Comparison of ENCODE assay signal across 25 cellular contexts in genomic region chr7:13106513-13106912, GRCh38.
"Had no signal": no experiment of that assay in that cellular context is flagged by ENCODE, and none has a peak within 500 bp of the region (broad histone marks: within the 10 kb centered on the region; RNA-seq: fewer than 3 reads in every experiment).

No MANE protein-coding gene starts in this region.

- H3K4me3 Mint-ChIP-seq: activated CD8-positive, alpha-beta T cell treated with anti-CD3 and anti-CD28 coated beads for 36 hours; activated naive CD8-positive, alpha-beta T cell treated with anti-CD3 and anti-CD28 coated beads, Interleukin-2, amount 50 U/mL, for 24 hours; activated T-cell treated with anti-CD3 and anti-CD28 coated beads, Interleukin-2, amount 50 U/mL, for 72 hours had no signal

- H3K4me2 ChIP-seq: SK-N-SH had no signal

- H3K36me3 ChIP-seq: ascending aorta, Peyer's patch, SJCRH30, WERI-Rb-1 had no signal

- H3K9me3 Mint-ChIP-seq: activated CD8-positive, alpha-beta T cell treated with anti-CD3 and anti-CD28 coated beads for 36 hours; activated naive CD4-positive, alpha-beta T cell treated with anti-CD3 and anti-CD28 coated beads, Interleukin-2, amount 50 U/mL, for 72 hours; activated naive CD8-positive, alpha-beta T cell treated with anti-CD3 and anti-CD28 coated beads, Interleukin-2, amount 50 U/mL, for 24 hours; activated T-cell treated with anti-CD3 and anti-CD28 coated beads, Interleukin-2, amount 50 U/mL, for 72 hours had no signal

- H3K9me3 ChIP-seq: ascending aorta, body of pancreas, Peyer's patch, SJCRH30, SK-N-SH had no signal

- H3K4me3 ChIP-seq: ascending aorta, body of pancreas, K562, Peyer's patch, SJCRH30 had no signal

- H3K9ac ChIP-seq: SK-N-SH had no signal

- H3K27me3 ChIP-seq: ascending aorta, body of pancreas, Peyer's patch, SJCRH30 had no signal

- H3K27ac ChIP-seq: ascending aorta, body of pancreas, Peyer's patch, RWPE1, SJCRH30, WERI-Rb-1 had no signal

- H3K27me3 Mint-ChIP-seq: activated CD8-positive, alpha-beta T cell treated with anti-CD3 and anti-CD28 coated beads for 36 hours had no signal

- DNase-seq: activated CD4-positive, alpha-beta T cell treated with anti-CD3 and anti-CD28 coated beads for 4 hours; activated CD8-positive, alpha-beta memory T cell treated with anti-CD3 and anti-CD28 coated beads, Interleukin-2, amount 50 U/mL, for 4 hours; activated CD8-positive, alpha-beta T cell treated with anti-CD3 and anti-CD28 coated beads for 36 hours; activated effector memory CD4-positive, alpha-beta T cell treated with Interleukin-2 at 50 U/mL for 16 hours; activated naive CD4-positive, alpha-beta T cell; activated naive CD8-positive, alpha-beta T cell treated with anti-CD3 and anti-CD28 coated beads, Interleukin-2, amount 50 U/mL, for 24 hours; activated T-cell treated with anti-CD3 and anti-CD28 coated beads, Interleukin-2, amount 50 U/mL, for 72 hours; amniotic stem cell; body of pancreas; Karpas-422; NCI-H1105 treated with DMSO at 0.1 percent for 48 hours; NCI-H1436 treated with DMSO at 0.1 percent for 48 hours; NCI-H187; NCI-H2081; NCI-H524; Peyer's patch; Right ventricle myocardium superior; SJCRH30; SK-N-SH; T-helper 1 cell; WERI-Rb-1 had no signal

- ATAC-seq: activated CD8-positive, alpha-beta T cell treated with anti-CD3 and anti-CD28 coated beads for 36 hours; activated naive CD4-positive, alpha-beta T cell treated with anti-CD3 and anti-CD28 coated beads, Interleukin-2, amount 50 U/mL, for 72 hours; activated naive CD8-positive, alpha-beta T cell treated with anti-CD3 and anti-CD28 coated beads, Interleukin-2, amount 50 U/mL, for 24 hours; body of pancreas; K562 had no signal

- H3K27ac Mint-ChIP-seq: activated CD8-positive, alpha-beta T cell treated with anti-CD3 and anti-CD28 coated beads for 36 hours; activated naive CD4-positive, alpha-beta T cell treated with anti-CD3 and anti-CD28 coated beads, Interleukin-2, amount 50 U/mL, for 72 hours; activated naive CD8-positive, alpha-beta T cell treated with anti-CD3 and anti-CD28 coated beads, Interleukin-2, amount 50 U/mL, for 24 hours; activated T-cell treated with anti-CD3 and anti-CD28 coated beads, Interleukin-2, amount 50 U/mL, for 72 hours had no signal

- H3K4me1 Mint-ChIP-seq: activated naive CD8-positive, alpha-beta T cell treated with anti-CD3 and anti-CD28 coated beads, Interleukin-2, amount 50 U/mL, for 24 hours had no signal

- H3K4me1 ChIP-seq: ascending aorta, Peyer's patch, SJCRH30 had no signal
